ENCODE assay signal across 8 cellular contexts in genomic region chr11:27209562-27210005, GRCh38.
DNase-seq lines count a peak whose midpoint lies in the region; ATAC-seq and TF ChIP-seq lines count a peak whose summit lies in the region.

No MANE protein-coding gene starts in this region.

- H3K4me1 ChIP-seq in upper lobe of right lung = peaks cover 7% of the 10 kb centered on the region

- H3K27me3 ChIP-seq in upper lobe of right lung = no peaks in the 10 kb centered on the region

- no peaks in the 10 kb centered on the region for H3K9me3 ChIP-seq in upper lobe of right lung

- H3K27ac ChIP-seq in upper lobe of right lung = no peak overlapping the region

- H3K36me3 ChIP-seq in upper lobe of right lung = no peaks in the 10 kb centered on the region

- ATAC-seq in HG02981 (IDR thresholded peaks at IDR 0.05; ENCODE audit: unreplicated experiment) (peak; percentile 47), upper lobe of right lung (no peak), GM18498 (IDR thresholded peaks at IDR 0.05; ENCODE audit: unreplicated experiment) (no peak)

- no peak overlapping the region for H3K4me3 ChIP-seq in upper lobe of right lung

- TF ChIP-seq CTCF in upper lobe of right lung (IDR thresholded peaks at IDR 0.05) = no peak

- intact Hi-C loops in upper lobe of right lung (cut with DNase I) = no loop called here

- DNase-seq in GM03348 (ENCODE audit: low spot score) (peak; percentile 80), OCI-M1 (lab: John Stamatoyannopoulos, UW) (peak; percentile 24), glomerular visceral epithelial cell (ENCODE audit: extremely low spot score) (peak; percentile 94), upper lobe of right lung (no peak), globus pallidus (ENCODE audit: low spot score) (no peak), D341Med (ENCODE audit: low spot score) (no peak)

Comparison
In these comparisons a context has a peak if more than half of its experiments do, and no peak if none do; other contexts are left out.
1. DNase-seq: peak in GM03348 (single experiment), OCI-M1 (single experiment) and glomerular visceral epithelial cell (single experiment); none in upper lobe of right lung (single experiment), globus pallidus (single experiment) and D341Med (single experiment).